ENCODE assay signal across 23 cellular contexts in the genomic region with DNA sequence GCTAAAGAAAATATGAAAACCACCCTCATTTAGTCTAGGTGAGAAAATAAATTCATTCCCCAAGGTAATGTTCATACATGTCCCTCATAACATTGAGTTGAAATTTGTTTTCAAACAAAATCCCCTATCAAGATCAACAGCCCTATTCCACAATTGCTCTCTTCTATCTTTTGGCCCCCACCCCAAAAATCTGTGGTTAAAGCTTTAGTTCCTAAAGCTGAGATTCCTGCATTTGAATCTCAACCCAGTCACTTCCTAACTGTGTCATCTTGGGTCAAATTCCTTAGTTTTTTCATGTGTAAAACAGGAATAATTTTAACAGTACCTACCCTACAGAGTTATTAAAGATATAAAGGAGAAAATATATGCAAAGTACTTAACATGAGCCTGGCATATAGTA. TPM values are rescaled to one million over a fixed set of nuclear protein-coding genes. Genes with fewer than 3 reads are reported as not detected.
"Had no signal": no experiment of that assay in that cellular context is flagged by ENCODE, and none has a peak within 500 bp of the region (broad histone marks: within the 10 kb centered on the region; RNA-seq: fewer than 3 reads in every experiment).

No MANE protein-coding gene starts in this region.

- H3K27me3 Mint-ChIP-seq: activated CD4-positive, alpha-beta memory T cell treated with anti-CD3 and anti-CD28 coated beads for 36 hours; effector memory CD8-positive, alpha-beta T cell; naive thymus-derived CD8-positive, alpha-beta T cell; stimulated activated memory B cell treated with anti-CD40 and anti-IgM and Interleukin-4, amounts not matched to agents 10 μg/mL and 1 μg/mL and 100 μg/mL, for 72 hours had no signal

- DNase-seq: activated CD4-positive, alpha-beta memory T cell treated with anti-CD3 and anti-CD28 coated beads for 36 hours; activated CD4-positive, alpha-beta T cell treated with anti-CD3 and anti-CD28 coated beads for 48 hours; activated CD4-positive, CD25-positive, alpha-beta regulatory T cell; activated naive CD4-positive, alpha-beta T cell treated with Interleukin-2 at 50 U/mL for 16 hours; activated T-cell treated with anti-CD3 and anti-CD28 coated beads, Interleukin-2, amount 50 U/mL, for 48 hours; anterior cingulate cortex; brain microvascular endothelial cell; caudate nucleus; dorsolateral prefrontal cortex; effector memory CD8-positive, alpha-beta T cell; gastrocnemius medialis; hippocampal formation; left ventricle myocardium inferior; naive thymus-derived CD8-positive, alpha-beta T cell; retina; sigmoid colon; stimulated activated CD4-positive, alpha-beta T cell treated with anti-CD3 and anti-CD28 coated beads, Interleukin-15, amount 100 ng/mL, for 24 hours; transverse colon had no signal

- H3K27ac ChIP-seq: brain microvascular endothelial cell, esophagus muscularis mucosa, gastrocnemius medialis, sigmoid colon, transverse colon had no signal

- H3K4me3 Mint-ChIP-seq: activated CD4-positive, alpha-beta memory T cell treated with anti-CD3 and anti-CD28 coated beads for 36 hours; effector memory CD8-positive, alpha-beta T cell; stimulated activated memory B cell treated with anti-CD40 and anti-IgM and Interleukin-4, amounts not matched to agents 10 μg/mL and 1 μg/mL and 100 μg/mL, for 72 hours had no signal

- H3K27ac Mint-ChIP-seq: activated CD4-positive, alpha-beta memory T cell treated with anti-CD3 and anti-CD28 coated beads for 36 hours; effector memory CD8-positive, alpha-beta T cell; stimulated activated memory B cell treated with anti-CD40 and anti-IgM and Interleukin-4, amounts not matched to agents 10 μg/mL and 1 μg/mL and 100 μg/mL, for 72 hours had no signal

- ATAC-seq: effector memory CD8-positive, alpha-beta T cell; gastrocnemius medialis; naive thymus-derived CD8-positive, alpha-beta T cell; stimulated activated memory B cell treated with anti-CD40 and anti-IgM and Interleukin-4, amounts not matched to agents 10 μg/mL and 1 μg/mL and 100 μg/mL, for 72 hours had no signal

- H3K27me3 ChIP-seq: brain microvascular endothelial cell, dorsolateral prefrontal cortex, esophagus muscularis mucosa, gastrocnemius medialis, sigmoid colon, transverse colon had no signal

- FAIRE-seq: colon, urothelium cell line had no signal

- H3K4me3 ChIP-seq: dorsolateral prefrontal cortex, esophagus muscularis mucosa, gastrocnemius medialis, sigmoid colon, smooth muscle cell, transverse colon had no signal

- H3K4me2 ChIP-seq: smooth muscle cell had no signal

- H3K9me3 ChIP-seq: esophagus muscularis mucosa, gastrocnemius medialis, left ventricle myocardium inferior, sigmoid colon, transverse colon had no signal

RNA-seq across cellular contexts. Expression of a gene that starts 37.9 kb away (rescaled TPM):
- total RNA-seq: gastrocnemius medialis had no signal
